ENCODE assay signal across 1 cellular context in genomic region chr20:56360133-56360898, GRCh38.
TF ChIP-seq lines count a peak whose summit lies in the region.

No MANE protein-coding gene starts in this region.

TF ChIP-seq in HepG2, 621 proteins besides CTCF, POLR2A, EP300 and RAD21 (continued from another document and continues in another):
- TF ChIP-seq ZBTB20 (CRISPR knock-in tag; IDR thresholded peaks at IDR 0.05; ENCODE audit: borderline replicate concordance, low read depth) (no peak), ATM (IDR thresholded peaks at IDR 0.05; ENCODE audit: borderline replicate concordance) (no peak), SNAPC4 (CRISPR knock-in tag; IDR thresholded peaks at IDR 0.05) (0 out of 2 replicates have a peak, but pooled peaks have one; percentile 45), AKNA (CRISPR knock-in tag; IDR thresholded peaks at IDR 0.05; ENCODE audit: borderline replicate concordance) (no peak), GMEB2 (CRISPR knock-in tag; IDR thresholded peaks at IDR 0.05; ENCODE audit: low read depth) (no peak), DRAP1 (CRISPR knock-in tag; IDR thresholded peaks at IDR 0.05) (0 out of 2 replicates have a peak, but pooled peaks have one; percentile 27), ZBTB43 (CRISPR knock-in tag; conservative IDR thresholded peaks at IDR 0.05) (peak; percentile 77; the same call in 1 of the 2 replicates), ZNF773 (CRISPR knock-in tag; IDR thresholded peaks at IDR 0.05; ENCODE audit: borderline replicate concordance) (no peak), RFX5 (IDR thresholded peaks at IDR 0.05; ENCODE audit: low read depth, low read length) (no peak), REST (IDR thresholded peaks at IDR 0.05; ENCODE audit: borderline replicate concordance in 1 of 2, low read depth in 1 of 2, low read length in 2 of 2) (no peak), PRDM10 (CRISPR knock-in tag; IDR thresholded peaks at IDR 0.05; ENCODE audit: low read depth) (no peak; the same call in 1 of the 2 replicates), YY1 (IDR thresholded peaks at IDR 0.05; ENCODE audit: insufficient read depth, insufficient replicate concordance, low read depth, low read length) (no peak), ZNF12 (CRISPR knock-in tag; IDR thresholded peaks at IDR 0.05) (peak; percentile 26; the same call in 1 of the 2 replicates), ZFP41 (CRISPR knock-in tag; IDR thresholded peaks at IDR 0.05; ENCODE audit: borderline replicate concordance) (0 out of 2 replicates have a peak, but pooled peaks have one; percentile 3), ASH2L (IDR thresholded peaks at IDR 0.05; ENCODE audit: insufficient read length, low read depth, low read length) (peak; percentile 72), ZNF879 (CRISPR knock-in tag; IDR thresholded peaks at IDR 0.05) (no peak), TBP (CRISPR knock-in tag; IDR thresholded peaks at IDR 0.05) (peak; percentile 14; the same call in 1 of the 2 replicates), HOXA7 (CRISPR knock-in tag; IDR thresholded peaks at IDR 0.05) (no peak), RXRA (CRISPR knock-in tag; IDR thresholded peaks at IDR 0.05) (peak; percentile 79; the same call in 1 of the 2 replicates), SP4 (CRISPR knock-in tag; IDR thresholded peaks at IDR 0.05) (no peak), NAIF1 (CRISPR knock-in tag; IDR thresholded peaks at IDR 0.05; ENCODE audit: borderline replicate concordance) (no peak), SMAD3 (CRISPR knock-in tag; IDR thresholded peaks at IDR 0.05) (no peak), TSC22D2 (CRISPR knock-in tag; IDR thresholded peaks at IDR 0.05; ENCODE audit: borderline replicate concordance) (0 out of 2 replicates have a peak, but pooled peaks have one; percentile 51), ZNF580 (CRISPR knock-in tag; IDR thresholded peaks at IDR 0.05; ENCODE audit: borderline replicate concordance, low read depth) (no peak; the same call in 1 of the 2 replicates), ZNF224 (CRISPR knock-in tag; IDR thresholded peaks at IDR 0.05) (peak; percentile 89)
